In genomic region chr4:109730294-109731051, GRCh38 we compare ENCODE assay signal across 8 cellular contexts. TPM values are rescaled to one million over a fixed set of nuclear protein-coding genes. Genes with fewer than 3 reads are reported as not detected.
DNase-seq lines count a peak whose midpoint lies in the region; ATAC-seq and TF ChIP-seq lines count a peak whose summit lies in the region.

No MANE protein-coding gene starts in this region.

- H3K27me3 Mint-ChIP-seq in activated naive CD4-positive, alpha-beta T cell treated with anti-CD3 and anti-CD28 coated beads for 36 hours (ENCODE audit: low read depth): no peaks in the 10 kb centered on the region
- no peaks in the 10 kb centered on the region for H3K27me3 Mint-ChIP-seq in activated CD8-positive, alpha-beta T cell treated with anti-CD3 and anti-CD28 coated beads for 36 hours
- peaks cover 30% of the 10 kb centered on the region for H3K27me3 Mint-ChIP-seq in nephron progenitor cell (ENCODE audit: low read depth, poor library complexity)

- intact Hi-C loops in activated naive CD4-positive, alpha-beta T cell treated with anti-CD3 and anti-CD28 coated beads for 36 hours (cut with micrococcal nuclease): loop anchor here (1.0 kb wide), 1 partner anchor 297 kb away; the partner anchor contains the start of gene SEC24B
- intact Hi-C loops in activated CD8-positive, alpha-beta T cell treated with anti-CD3 and anti-CD28 coated beads for 36 hours (cut with micrococcal nuclease): no loop called here

- no peak for DNase-seq in activated naive CD4-positive, alpha-beta T cell treated with anti-CD3 and anti-CD28 coated beads for 36 hours
- no peak for DNase-seq in activated naive CD4-positive, alpha-beta T cell treated with anti-CD3 and anti-CD28 coated beads, Interleukin-2, amount 50 U/mL, for 16 hours
- DNase-seq in HEK293T (ENCODE audit: extremely low spot score) (peak; percentile 52), LoVo (ENCODE audit: low spot score) (peak; percentile 54), fibroblast of villous mesenchyme (ENCODE audit: low read depth) (peak; percentile 58), nephron progenitor cell (peak; percentile 50), globus pallidus (ENCODE audit: low spot score) (no peak)
- DNase-seq in activated CD8-positive, alpha-beta T cell treated with anti-CD3 and anti-CD28 coated beads for 36 hours: no peak

- CTCF ChIA-PET in activated naive CD4-positive, alpha-beta T cell treated with anti-CD3 and anti-CD28 coated beads for 36 hours (lab: Charles Lee): interaction anchor here (0.7 to 1.0 kb wide), 2 partner anchors 27 to 74 kb away, joined by 3 read pairs; partner anchors contain the start of gene CASP6
- CTCF ChIA-PET in HEK293T (lab: Yijun Ruan, JAX): no interaction called here
- CTCF ChIA-PET in activated CD8-positive, alpha-beta T cell treated with anti-CD3 and anti-CD28 coated beads for 36 hours (lab: Charles Lee): interaction anchor here (1.5 to 1.9 kb wide), 4 partner anchors 28 to 297 kb away, joined by 3 to 8 read pairs (median 4); partner anchors contain the start of gene SEC24B

- no peak for TF ChIP-seq CTCF in activated CD8-positive, alpha-beta T cell treated with anti-CD3 and anti-CD28 coated beads for 36 hours (IDR thresholded peaks at IDR 0.05)
- TF ChIP-seq CTCF in fibroblast of villous mesenchyme (IDR thresholded peaks at IDR 0.05; ENCODE audit: insufficient read depth, low read depth, low read length) (no peak), nephron progenitor cell (IDR thresholded peaks at IDR 0.05) (no peak)

- H3K4me1 Mint-ChIP-seq in activated naive CD4-positive, alpha-beta T cell treated with anti-CD3 and anti-CD28 coated beads for 36 hours (ENCODE audit: low read depth): peaks cover 15% of the 10 kb centered on the region
- peaks cover 19% of the 10 kb centered on the region for H3K4me1 Mint-ChIP-seq in activated CD8-positive, alpha-beta T cell treated with anti-CD3 and anti-CD28 coated beads for 36 hours (ENCODE audit: low read depth)
- H3K4me1 Mint-ChIP-seq in nephron progenitor cell: peaks cover 18% of the 10 kb centered on the region

- H3K36me3 Mint-ChIP-seq in activated naive CD4-positive, alpha-beta T cell treated with anti-CD3 and anti-CD28 coated beads for 36 hours (ENCODE audit: low read depth): peaks cover 7% of the 10 kb centered on the region
- peaks cover 18% of the 10 kb centered on the region for H3K36me3 Mint-ChIP-seq in activated CD8-positive, alpha-beta T cell treated with anti-CD3 and anti-CD28 coated beads for 36 hours (ENCODE audit: low read depth)
- peaks cover 5% of the 10 kb centered on the region for H3K36me3 Mint-ChIP-seq in nephron progenitor cell (ENCODE audit: low read depth)

- no peaks in the 10 kb centered on the region for H3K9me3 Mint-ChIP-seq in activated naive CD4-positive, alpha-beta T cell treated with anti-CD3 and anti-CD28 coated beads for 36 hours
- no peaks in the 10 kb centered on the region for H3K9me3 Mint-ChIP-seq in activated CD8-positive, alpha-beta T cell treated with anti-CD3 and anti-CD28 coated beads for 36 hours
- peaks cover 1% of the 10 kb centered on the region for H3K9me3 Mint-ChIP-seq in nephron progenitor cell

- peak; percentile 38 for ATAC-seq in activated CD8-positive, alpha-beta T cell treated with anti-CD3 and anti-CD28 coated beads for 36 hours

- H3K4me3 Mint-ChIP-seq in activated naive CD4-positive, alpha-beta T cell treated with anti-CD3 and anti-CD28 coated beads for 36 hours: peak overlapping the region; percentile 78
- H3K4me3 Mint-ChIP-seq in activated CD8-positive, alpha-beta T cell treated with anti-CD3 and anti-CD28 coated beads for 36 hours: peak overlapping the region; percentile 90
- peak overlapping the region; percentile 86 for H3K4me3 Mint-ChIP-seq in nephron progenitor cell

- H3K27ac Mint-ChIP-seq in activated naive CD4-positive, alpha-beta T cell treated with anti-CD3 and anti-CD28 coated beads for 36 hours: peak overlapping the region; percentile 39
- peak overlapping the region; percentile 84 for H3K27ac Mint-ChIP-seq in activated CD8-positive, alpha-beta T cell treated with anti-CD3 and anti-CD28 coated beads for 36 hours
- H3K27ac Mint-ChIP-seq in nephron progenitor cell: no peak overlapping the region

- H3K4me3 ChIP-seq in fibroblast of villous mesenchyme (ENCODE audit: low read depth, low read length): peak overlapping the region; percentile 90

- POLR2A ChIA-PET in HEK293T (lab: Yijun Ruan, JAX): interaction anchor here (1.1 to 1.8 kb wide), 2 partner anchors 27 to 38 kb away, joined by 3 to 6 read pairs; partner anchors contain the start of gene CASP6
- POLR2A ChIA-PET in activated CD8-positive, alpha-beta T cell treated with anti-CD3 and anti-CD28 coated beads for 36 hours (lab: Charles Lee): interaction anchor here (0.7 to 1.4 kb wide), 4 partner anchors 9 to 169 kb away, joined by 3 to 6 read pairs (median 3); no protein-coding TSS in a partner anchor

TF ChIP-seq in HEK293T, 16 proteins besides CTCF, POLR2A, EP300 and RAD21:
- TF ChIP-seq TARDBP (IDR thresholded peaks at IDR 0.05) (no peak), FOXA1 (IDR thresholded peaks at IDR 0.05) (no peak), ARNT (IDR thresholded peaks at IDR 0.05) (no peak), LEF1 (IDR thresholded peaks at IDR 0.05; ENCODE audit: borderline replicate concordance) (no peak), PKNOX1 (IDR thresholded peaks at IDR 0.05) (no peak), NFRKB (IDR thresholded peaks at IDR 0.05) (no peak), FOXM1 (IDR thresholded peaks at IDR 0.05; ENCODE audit: borderline replicate concordance) (no peak), ZNF384 (IDR thresholded peaks at IDR 0.05) (no peak), CTBP1 (IDR thresholded peaks at IDR 0.05; ENCODE audit: borderline replicate concordance) (no peak), SUZ12 (IDR thresholded peaks at IDR 0.05) (no peak), SP1 (IDR thresholded peaks at IDR 0.05) (no peak), FOXK2 (IDR thresholded peaks at IDR 0.05) (no peak), L3MBTL2 (conservative IDR thresholded peaks at IDR 0.05) (no peak; the same call in 1 of the 2 replicates), BHLHE40 (IDR thresholded peaks at IDR 0.05; ENCODE audit: borderline replicate concordance) (no peak), ELF4 (IDR thresholded peaks at IDR 0.05) (no peak), HDGF (IDR thresholded peaks at IDR 0.05; ENCODE audit: borderline replicate concordance) (no peak)
TF ChIP-seq in HEK293T: peak in this region for 0.

RNA-seq across cellular contexts. Expression of gene PLA2G12A, which starts 0.6 kb away (rescaled TPM):
- total RNA-seq in activated naive CD4-positive, alpha-beta T cell treated with anti-CD3 and anti-CD28 coated beads for 36 hours: 10 to 100 TPM; 22.8 to 24.3 TPM
- 10 to 100 TPM; 32.0 to 35.6 TPM for total RNA-seq in activated CD8-positive, alpha-beta T cell treated with anti-CD3 and anti-CD28 coated beads for 36 hours
- 11.7 and 14.2 TPM in 2 replicates for total RNA-seq in fibroblast of villous mesenchyme

RNA-seq across cellular contexts. Expression of gene CASP6, which starts 27.2 kb away (rescaled TPM):
- total RNA-seq in activated naive CD4-positive, alpha-beta T cell treated with anti-CD3 and anti-CD28 coated beads for 36 hours: 10 to 100 TPM; 11.5 to 12.1 TPM
- total RNA-seq in activated CD8-positive, alpha-beta T cell treated with anti-CD3 and anti-CD28 coated beads for 36 hours: 10 to 100 TPM; 19.1 to 28.3 TPM
- 22.2 and 26.3 TPM in 2 replicates for total RNA-seq in fibroblast of villous mesenchyme

Comparison
In these comparisons a context has a peak if more than half of its experiments do, and no peak if none do; other contexts are left out.
1. DNase-seq: peak in HEK293T (single experiment), LoVo (single experiment), fibroblast of villous mesenchyme (single experiment) and nephron progenitor cell (single experiment); none in activated naive CD4-positive, alpha-beta T cell treated with anti-CD3 and anti-CD28 coated beads for 36 hours (single experiment), activated naive CD4-positive, alpha-beta T cell treated with anti-CD3 and anti-CD28 coated beads, Interleukin-2, amount 50 U/mL, for 16 hours (single experiment), activated CD8-positive, alpha-beta T cell treated with anti-CD3 and anti-CD28 coated beads for 36 hours (single experiment) and globus pallidus (single experiment).
2. Peak in every context shown above with its lines, with median percentiles within 50 percentile points of each other: H3K4me3 Mint-ChIP-seq.